ENCODE assay signal across 8 cellular contexts in the genomic region with DNA sequence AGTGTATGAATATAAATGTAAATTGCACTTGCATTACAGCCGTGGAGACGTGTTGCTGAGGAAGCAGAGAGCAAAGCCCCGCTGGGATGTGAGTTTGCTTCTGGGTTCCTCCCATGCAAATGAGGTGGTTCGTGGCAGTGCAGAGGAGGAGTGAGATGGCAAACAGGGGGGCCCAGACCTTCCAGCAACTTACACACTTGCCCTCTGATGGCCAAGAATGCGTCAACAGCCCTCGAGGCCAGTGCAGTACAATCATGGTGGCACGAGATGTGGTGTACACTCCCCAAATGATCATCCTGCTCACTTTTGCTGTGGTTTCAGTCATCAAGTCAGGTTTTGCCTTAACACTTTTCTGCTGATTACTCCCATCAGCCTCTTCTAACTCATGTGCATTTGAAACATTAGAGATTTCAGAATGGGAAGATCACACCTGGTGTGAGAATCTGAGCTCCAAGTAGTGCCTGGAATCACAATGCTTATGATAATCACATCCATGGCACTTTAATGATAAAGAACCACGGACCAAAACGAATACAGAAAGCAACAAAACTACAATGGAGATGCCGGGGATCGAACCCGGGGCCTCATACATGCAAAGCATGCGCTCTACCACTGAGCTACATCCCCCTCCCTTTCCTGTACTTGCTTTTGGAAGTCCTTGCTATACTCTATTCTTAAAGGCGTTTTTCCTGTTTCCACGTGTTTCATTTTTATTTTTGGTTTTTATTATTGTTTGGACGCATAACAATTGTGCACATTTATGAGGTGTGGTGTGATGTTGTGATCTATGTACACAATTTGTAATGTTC. TPM values are rescaled to one million over a fixed set of nuclear protein-coding genes. Genes with fewer than 3 reads are reported as not detected.
DNase-seq lines count a peak whose midpoint lies in the region; ATAC-seq and TF ChIP-seq lines count a peak whose summit lies in the region.

No MANE protein-coding gene starts in this region.

- peaks cover 46% of the 10 kb centered on the region for H3K4me1 ChIP-seq in foreskin keratinocyte

- H3K9me3 Mint-ChIP-seq in activated T-cell treated with anti-CD3 and anti-CD28 coated beads, Interleukin-2, amount 50 U/mL, for 4 hours: no peaks in the 10 kb centered on the region
- H3K9me3 Mint-ChIP-seq in progenitor cell of endocrine pancreas (ENCODE audit: low read depth): no peaks in the 10 kb centered on the region

- ATAC-seq in GM21529 (IDR thresholded peaks at IDR 0.05; ENCODE audit: unreplicated experiment) (peak; percentile 47), foreskin keratinocyte (peak; percentile 2)
- peak; percentile 69 to 73 for ATAC-seq in activated T-cell treated with anti-CD3 and anti-CD28 coated beads, Interleukin-2, amount 50 U/mL, for 4 hours

- peaks cover 61% of the 10 kb centered on the region for H3K4me1 Mint-ChIP-seq in activated T-cell treated with anti-CD3 and anti-CD28 coated beads, Interleukin-2, amount 50 U/mL, for 4 hours (ENCODE audit: low read depth)
- peaks cover 25% of the 10 kb centered on the region for H3K4me1 Mint-ChIP-seq in progenitor cell of endocrine pancreas (ENCODE audit: low read depth)

- H3K27me3 ChIP-seq in foreskin keratinocyte: no peaks in the 10 kb centered on the region

- H3K36me3 Mint-ChIP-seq in activated T-cell treated with anti-CD3 and anti-CD28 coated beads, Interleukin-2, amount 50 U/mL, for 4 hours (ENCODE audit: insufficient read depth): no peaks in the 10 kb centered on the region
- H3K36me3 Mint-ChIP-seq in progenitor cell of endocrine pancreas (ENCODE audit: insufficient read depth): no peaks in the 10 kb centered on the region

- in situ Hi-C loops in Caki2 (cut with HindIII; ENCODE audit: low pct_unique_long_range_greater_than_20kb, low sequenced_read_pairs): no loop called here
- in situ Hi-C loops in KBM-7 (cut with MboI; ENCODE audit: low pct_unique_long_range_greater_than_20kb, low sequenced_read_pairs): no loop called here

- peaks cover 2% of the 10 kb centered on the region for H3K27me3 Mint-ChIP-seq in activated T-cell treated with anti-CD3 and anti-CD28 coated beads, Interleukin-2, amount 50 U/mL, for 4 hours (ENCODE audit: low read depth)
- H3K27me3 Mint-ChIP-seq in progenitor cell of endocrine pancreas: no peaks in the 10 kb centered on the region

- peak overlapping the region; percentile 99 for H3K27ac Mint-ChIP-seq in progenitor cell of endocrine pancreas

- no peak for TF ChIP-seq CTCF in foreskin keratinocyte (conservative IDR thresholded peaks at IDR 0.05)
- no peak for TF ChIP-seq CTCF in progenitor cell of endocrine pancreas (IDR thresholded peaks at IDR 0.05; ENCODE audit: unreplicated experiment)

- DNase-seq in Caki2 (ENCODE audit: low read depth): peak; percentile 78
- peak; percentile 90 for DNase-seq in KBM-7
- DNase-seq in activated T-cell treated with anti-CD3 and anti-CD28 coated beads, Interleukin-2, amount 50 U/mL, for 4 hours: peak; percentile 57
- peak; percentile 44 to 77 for DNase-seq in foreskin keratinocyte
- no peak for DNase-seq in progenitor cell of endocrine pancreas (ENCODE audit: low spot score, unreplicated experiment)
- DNase-seq in AML-193 (lab: John Stamatoyannopoulos, UW): no peak
- no peak for DNase-seq in NCI-H146 treated with DMSO at 0.1 percent for 48 hours (lab: John Stamatoyannopoulos, UW; ENCODE audit: unreplicated experiment)

- H3K27ac ChIP-seq in foreskin keratinocyte: peak overlapping the region; percentile 100

- peak overlapping the region; percentile 78 for H3K4me3 Mint-ChIP-seq in activated T-cell treated with anti-CD3 and anti-CD28 coated beads, Interleukin-2, amount 50 U/mL, for 4 hours
- peak overlapping the region; percentile 61 for H3K4me3 Mint-ChIP-seq in progenitor cell of endocrine pancreas (ENCODE audit: low read depth)

RNA-seq across cellular contexts. Expression of gene UBC, which starts 7.0 kb away (rescaled TPM):
- total RNA-seq in Caki2 (2014; rRNA removed; shearing (Covaris generic); ENCODE audit: low replicate concordance): 1,534 and 1,708 TPM in 2 replicates
- 100 to 1,000 TPM; 856 to 923 (median 865) TPM for total RNA-seq in activated T-cell treated with anti-CD3 and anti-CD28 coated beads, Interleukin-2, amount 50 U/mL, for 4 hours
- 1,251 and 1,486 TPM in 2 replicates for total RNA-seq in foreskin keratinocyte
- polyA plus RNA-seq in foreskin keratinocyte: 1,048 and 1,182 TPM in 2 replicates
- 630 and 645 TPM in 2 replicates for total RNA-seq in progenitor cell of endocrine pancreas

RNA-seq across cellular contexts. Expression of gene SCARB1, which starts 57.7 kb away (rescaled TPM):
- total RNA-seq in Caki2 (2014; rRNA removed; shearing (Covaris generic); ENCODE audit: low replicate concordance): 83.6 and 119 TPM in 2 replicates
- total RNA-seq in activated T-cell treated with anti-CD3 and anti-CD28 coated beads, Interleukin-2, amount 50 U/mL, for 4 hours: 10 to 100 TPM; 17.0 to 29.9 (median 23.4) TPM
- total RNA-seq in foreskin keratinocyte: 48.4 and 52.1 TPM in 2 replicates
- 69.5 and 69.7 TPM in 2 replicates for polyA plus RNA-seq in foreskin keratinocyte
- total RNA-seq in progenitor cell of endocrine pancreas: 20.6 and 21.5 TPM in 2 replicates

Comparison
In these comparisons a context has a peak if more than half of its experiments do, and no peak if none do; other contexts are left out.
1. DNase-seq: peak in Caki2 (single experiment), KBM-7 (single experiment), activated T-cell treated with anti-CD3 and anti-CD28 coated beads, Interleukin-2, amount 50 U/mL, for 4 hours (single experiment) and foreskin keratinocyte (2 of 2); none in progenitor cell of endocrine pancreas (single experiment), AML-193 (0 of 2) and NCI-H146 treated with DMSO at 0.1 percent for 48 hours (single experiment).
2. ATAC-seq: peak in every context shown above with its lines; median percentile 71 in activated T-cell treated with anti-CD3 and anti-CD28 coated beads, Interleukin-2, amount 50 U/mL, for 4 hours; 47 in GM21529; 2 in foreskin keratinocyte.